In the genomic region with DNA sequence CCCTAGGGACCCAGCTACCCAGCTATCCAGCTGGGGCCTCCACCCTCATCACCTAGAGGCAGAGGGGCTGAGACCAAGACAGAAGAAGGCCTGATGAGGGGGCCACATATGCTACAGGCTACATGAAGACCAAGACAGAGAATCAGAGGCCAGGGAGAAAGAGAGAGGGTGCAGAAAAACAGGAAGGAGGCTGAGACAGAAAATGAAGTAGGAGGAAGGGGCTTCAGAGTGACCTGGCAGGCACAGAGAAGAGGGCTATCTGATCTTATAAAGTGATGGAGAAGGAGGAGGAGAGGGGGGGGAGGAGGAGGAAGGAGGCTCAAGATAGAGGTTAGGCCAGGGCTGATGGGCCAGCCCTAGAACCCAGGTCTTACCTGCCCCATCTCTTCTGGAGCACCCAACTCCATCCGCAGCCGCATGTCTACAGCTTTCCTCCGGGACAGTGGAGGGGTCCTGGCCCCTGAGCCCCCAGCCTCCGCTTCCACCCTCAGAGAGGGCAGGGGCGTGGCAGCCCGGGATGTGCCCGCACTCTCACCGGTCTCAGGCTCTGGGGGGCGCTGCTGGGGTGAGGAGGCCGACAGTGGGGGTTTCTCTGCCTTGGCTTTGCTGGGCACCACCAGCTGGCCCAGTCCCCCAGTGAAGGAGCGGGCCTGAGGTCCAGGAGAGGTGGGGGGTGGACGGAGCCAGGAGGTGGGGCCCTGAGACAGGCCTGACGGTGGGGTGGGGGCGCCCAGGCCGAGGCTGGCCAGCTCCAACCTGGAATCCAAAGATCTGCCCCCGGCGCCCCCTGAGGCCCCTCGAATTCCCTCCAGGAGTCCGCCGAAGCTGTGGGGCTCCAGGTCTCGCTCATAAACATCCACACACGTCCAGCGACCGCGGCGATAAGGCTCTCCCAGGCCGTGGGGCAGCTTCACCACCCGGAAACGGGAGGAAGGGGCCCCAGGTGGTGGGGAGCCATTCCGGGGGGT, we compare ENCODE assay signal across 8 cellular contexts. TPM values are rescaled to one million over a fixed set of nuclear protein-coding genes. Genes with fewer than 3 reads are reported as not detected.
DNase-seq lines count a peak whose midpoint lies in the region; ATAC-seq and TF ChIP-seq lines count a peak whose summit lies in the region.

No MANE protein-coding gene starts in this region.

- no peak overlapping the region for H2AFZ ChIP-seq in SK-N-SH (ENCODE audit: low read depth)

- WGBS in SK-N-SH (ENCODE audit: low lambda C conversion rate), result 82% methylated on average over 24 of the region's 30 CpGs

- no peaks in the 10 kb centered on the region for H3K9me3 ChIP-seq in SK-N-SH
- H3K9me3 ChIP-seq in skeletal muscle satellite cell (replicated peaks; ENCODE audit: low read length), result no peaks in the 10 kb centered on the region

- no peak for TF ChIP-seq RAD21 in SK-N-SH (IDR thresholded peaks at IDR 0.05; ENCODE audit: low read length)

- intact Hi-C loops in sciatic nerve (cut with DNase I), result no loop called here

- H3K79me2 ChIP-seq in SK-N-SH (ENCODE audit: insufficient read depth), result peaks cover 42% of the 10 kb centered on the region

- H3F3A ChIP-seq in SK-N-SH (replicated peaks; ENCODE audit: insufficient read depth), result peaks cover 6% of the 10 kb centered on the region

- no peak for TF ChIP-seq EP300 in SK-N-SH (IDR thresholded peaks at IDR 0.05; ENCODE audit: borderline replicate concordance in 1 of 2, low read depth in 1 of 2, low read length in 1 of 2)

- TF ChIP-seq CTCF in SK-N-SH (IDR thresholded peaks at IDR 0.05) (peak; percentile 29), fibroblast of villous mesenchyme (IDR thresholded peaks at IDR 0.05; ENCODE audit: insufficient read depth, low read depth, low read length) (peak; percentile 45)

- peak overlapping the region; percentile 71 to 99 for H3K4me3 ChIP-seq in SK-N-SH (ENCODE audit: low read depth in 2 of 2, low read length in 1 of 2)
- H3K4me3 ChIP-seq in fibroblast of villous mesenchyme (ENCODE audit: low read depth, low read length), result peak overlapping the region; percentile 97
- H3K4me3 ChIP-seq in skeletal muscle satellite cell (ENCODE audit: low read length), result peak overlapping the region; percentile 96

- peak overlapping the region; percentile 99 for H3K4me2 ChIP-seq in SK-N-SH
- H3K4me2 ChIP-seq in skeletal muscle satellite cell (ENCODE audit: low read length), result peak overlapping the region; percentile 98

- H3K36me3 ChIP-seq in SK-N-SH (replicated peaks in 1 of 2; ENCODE audit: control insufficient read depth in 1 of 2, insufficient read depth in 2 of 2, low read length in 1 of 2), result peaks cover 5 to 14% of the 10 kb centered on the region in 2 experiments
- peaks cover 29% of the 10 kb centered on the region for H3K36me3 ChIP-seq in skeletal muscle satellite cell (ENCODE audit: insufficient read depth, low read length)

- H3K4me1 ChIP-seq in SK-N-SH (ENCODE audit: control insufficient read depth in 1 of 2, insufficient read depth in 2 of 2, low read depth in 1 of 2, low read length in 1 of 2) (peaks cover 16 to 22% of the 10 kb centered on the region in 2 experiments; a peak in 3 of 4 replicates), skeletal muscle satellite cell (ENCODE audit: control insufficient read depth, insufficient read depth, low read length) (peaks cover 36% of the 10 kb centered on the region)

- peak overlapping the region; percentile 89; the same call in 1 of the 2 replicates for H3K9ac ChIP-seq in SK-N-SH
- peak overlapping the region; percentile 91 for H3K9ac ChIP-seq in skeletal muscle satellite cell (ENCODE audit: low read depth, low read length)

- ATAC-seq in SK-N-SH treated with all-trans-retinoic acid at 6 μM for 48 hours, result no peak
- no peak for ATAC-seq in GM21528 (IDR thresholded peaks at IDR 0.05; ENCODE audit: low FRiP score, unreplicated experiment)
- no peak for ATAC-seq in sciatic nerve

- no peaks in the 10 kb centered on the region for H3K27me3 ChIP-seq in SK-N-SH (ENCODE audit: insufficient read depth)
- H3K27me3 ChIP-seq in skeletal muscle satellite cell (ENCODE audit: control insufficient read depth, insufficient read depth, low read length), result no peaks in the 10 kb centered on the region

- peaks cover 15% of the 10 kb centered on the region; the same call in 1 of the 2 replicates for H4K20me1 ChIP-seq in SK-N-SH (ENCODE audit: insufficient read depth)

- CTCF ChIA-PET in SK-N-SH (lab: Yijun Ruan, JAX), result interaction anchor here (0.8 to 8.1 kb wide), 13 partner anchors 8 to 248 kb away, joined by 3 to 152 read pairs (median 5); a partner anchor contains a TSS

- no peaks in the 10 kb centered on the region for H3K9me2 ChIP-seq in SK-N-SH

- no peak overlapping the region for H3K27ac ChIP-seq in SK-N-SH (ENCODE audit: low read depth in 2 of 2, low read length in 1 of 2)

- DNase-seq in SK-N-SH (peak; percentile 61), fibroblast of villous mesenchyme (ENCODE audit: low read depth) (no peak), NCI-H146 (lab: John Stamatoyannopoulos, UW) (no peak), sciatic nerve (ENCODE audit: low spot score) (no peak)
- DNase-seq in activated CD8-positive, alpha-beta memory T cell treated with anti-CD3 and anti-CD28 coated beads, Interleukin-2, amount 50 U/mL, for 48 hours, result peak; percentile 83

- POLR2A ChIA-PET in SK-N-SH (lab: Yijun Ruan, JAX), result interaction anchor here (1.1 kb wide), 1 partner anchor 13 kb away, joined by 3 read pairs; no protein-coding TSS in a partner anchor

TF ChIP-seq in SK-N-SH, 30 proteins besides CTCF, POLR2A, EP300 and RAD21 (continues in another document):
- TF ChIP-seq EZH2phosphoT487 (IDR thresholded peaks at IDR 0.05; ENCODE audit: borderline replicate concordance, low read depth) (no peak), FOXJ3 (CRISPR knock-in tag; IDR thresholded peaks at IDR 0.05) (no peak), SIN3A (IDR thresholded peaks at IDR 0.05; ENCODE audit: borderline replicate concordance, low read depth, low read length) (no peak), NRF1 (IDR thresholded peaks at IDR 0.05; ENCODE audit: low read depth, low read length) (no peak)

TF ChIP-seq in SK-N-SH treated with all-trans-retinoic acid at 6 μM for 48 hours, 23 proteins besides CTCF, POLR2A, EP300 and RAD21:
- TF ChIP-seq TCF4 (CRISPR knock-in tag; IDR thresholded peaks at IDR 0.05; ENCODE audit: borderline replicate concordance), result no peak
- no peak for TF ChIP-seq SNAI2 (CRISPR knock-in tag; IDR thresholded peaks at IDR 0.05)
TF ChIP-seq in SK-N-SH treated with all-trans-retinoic acid at 6 μM for 48 hours: peak in this region for 0.

RNA-seq across cellular contexts. Expression of a gene that starts 1.8 kb away (rescaled TPM):
- polyA plus RNA-seq in SK-N-SH (2012; rRNA removed), result 20.3 and 32.7 TPM in 2 replicates
- 13.4 and 24.0 TPM in 2 replicates for polyA plus RNA-seq in SK-N-SH (2012; cell fraction: cytosol; rRNA removed)
- 45.7 and 64.8 TPM in 2 replicates for polyA plus RNA-seq in SK-N-SH (2012; cell fraction: nucleus; rRNA removed)
- total RNA-seq in fibroblast of villous mesenchyme, result 26.4 and 30.2 TPM in 2 replicates
- total RNA-seq in skeletal muscle satellite cell (2012; rRNA removed), result 34.5 and 41.9 TPM in 2 replicates
- 148 TPM for total RNA-seq in sciatic nerve

RNA-seq across cellular contexts. Expression of a gene that starts 6.5 kb away (rescaled TPM):
- 3.9 and 6.0 TPM in 2 replicates for polyA plus RNA-seq in SK-N-SH (2012; rRNA removed)
- 3.0 and 4.2 TPM in 2 replicates for polyA plus RNA-seq in SK-N-SH (2012; cell fraction: cytosol; rRNA removed)
- 7.3 and 13.1 TPM in 2 replicates for polyA plus RNA-seq in SK-N-SH (2012; cell fraction: nucleus; rRNA removed)
- 0.43 and 0.64 TPM in 2 replicates for total RNA-seq in fibroblast of villous mesenchyme
- 2.8 and 3.5 TPM in 2 replicates for total RNA-seq in skeletal muscle satellite cell (2012; rRNA removed)
- 9.1 TPM for total RNA-seq in sciatic nerve

RNA-seq across cellular contexts. Expression of a gene that starts 13.1 kb away (rescaled TPM):
- 0.93 and 1.5 TPM in 2 replicates for polyA plus RNA-seq in SK-N-SH (2012; rRNA removed)
- 0.44 and 0.47 TPM in 2 replicates for polyA plus RNA-seq in SK-N-SH (2012; cell fraction: cytosol; rRNA removed)
- 7.2 and 8.4 TPM in 2 replicates for polyA plus RNA-seq in SK-N-SH (2012; cell fraction: nucleus; rRNA removed)
- total RNA-seq in fibroblast of villous mesenchyme (not detected in 2 replicates), sciatic nerve (3.6 TPM)
- total RNA-seq in skeletal muscle satellite cell (2012; rRNA removed), result 0.51 and 1.1 TPM in 2 replicates

RNA-seq across cellular contexts. Expression of a gene that starts 40.9 kb away (rescaled TPM):
- 66.9 and 75.9 TPM in 2 replicates for polyA plus RNA-seq in SK-N-SH (2012; rRNA removed)
- polyA plus RNA-seq in SK-N-SH (2012; cell fraction: cytosol; rRNA removed), result 26.7 and 37.5 TPM in 2 replicates
- 280 and 468 TPM in 2 replicates for polyA plus RNA-seq in SK-N-SH (2012; cell fraction: nucleus; rRNA removed)
- 14.8 and 15.1 TPM in 2 replicates for total RNA-seq in fibroblast of villous mesenchyme
- total RNA-seq in skeletal muscle satellite cell (2012; rRNA removed), result 11.8 and 12.7 TPM in 2 replicates
- 25.3 TPM for total RNA-seq in sciatic nerve

RNA-seq across cellular contexts. Expression of a gene that starts 47.6 kb away (rescaled TPM):
- polyA plus RNA-seq in SK-N-SH (2012; rRNA removed), result 16.7 and 20.2 TPM in 2 replicates
- polyA plus RNA-seq in SK-N-SH (2012; cell fraction: cytosol; rRNA removed), result 13.7 and 17.2 TPM in 2 replicates
- polyA plus RNA-seq in SK-N-SH (2012; cell fraction: nucleus; rRNA removed), result 45.2 and 52.4 TPM in 2 replicates
- 23.2 and 29.4 TPM in 2 replicates for total RNA-seq in fibroblast of villous mesenchyme
- total RNA-seq in skeletal muscle satellite cell (2012; rRNA removed), result 26.6 and 40.6 TPM in 2 replicates
- total RNA-seq in sciatic nerve, result 37.0 TPM

Comparison
In these comparisons a context has a peak if more than half of its experiments do, and no peak if none do; other contexts are left out.
1. DNase-seq: peak in SK-N-SH (single experiment) and activated CD8-positive, alpha-beta memory T cell treated with anti-CD3 and anti-CD28 coated beads, Interleukin-2, amount 50 U/mL, for 48 hours (single experiment); none in fibroblast of villous mesenchyme (single experiment), NCI-H146 (single experiment) and sciatic nerve (single experiment).
2. Peak in every context shown above with its lines, with median percentiles within 50 percentile points of each other: H3K4me3 ChIP-seq.